Comparison of ENCODE assay signal across 17 cellular contexts in the genomic region with DNA sequence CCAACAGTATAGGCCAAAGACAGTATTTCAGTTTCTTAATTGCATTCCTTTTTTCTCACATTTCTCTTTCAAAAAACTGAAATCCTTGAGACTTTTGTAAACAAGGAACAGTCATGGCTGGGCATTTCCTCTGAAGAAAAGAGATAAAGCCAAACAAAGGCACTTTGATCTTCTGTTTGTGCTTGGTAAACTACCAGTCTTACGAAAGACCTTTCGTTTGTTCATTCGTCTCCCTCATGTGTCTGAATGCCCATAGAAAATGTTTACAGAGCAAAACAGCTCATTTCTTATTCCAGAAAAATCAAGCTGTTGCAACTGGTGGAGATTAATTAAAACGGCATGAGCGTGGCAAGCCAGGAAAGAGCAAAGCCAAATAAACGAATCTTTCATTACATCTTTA.
DNase-seq lines count a peak whose midpoint lies in the region; ATAC-seq and TF ChIP-seq lines count a peak whose summit lies in the region.
"Had no signal": no experiment of that assay in that cellular context is flagged by ENCODE, and none has a peak within 500 bp of the region (broad histone marks: within the 10 kb centered on the region; RNA-seq: fewer than 3 reads in every experiment).

No MANE protein-coding gene starts in this region.

- in situ Hi-C loops in brain microvascular endothelial cell (cut with HindIII; ENCODE audit: low pct_ligation_motif_present, low sequenced_read_pairs), result no loop called here

- H3K27me3 ChIP-seq in brain microvascular endothelial cell (replicated peaks), result no peaks in the 10 kb centered on the region

- H3K9me3 ChIP-seq in T-helper 17 cell (ENCODE audit: control insufficient read depth, low read length, poor library complexity, severe bottlenecking), result no peaks in the 10 kb centered on the region

- H3K9me3 Mint-ChIP-seq in progenitor cell of endocrine pancreas (ENCODE audit: low read depth), result no peaks in the 10 kb centered on the region
- H3K9me3 Mint-ChIP-seq: activated naive CD4-positive, alpha-beta T cell treated with anti-CD3 and anti-CD28 coated beads, Interleukin-2, amount 50 U/mL, for 72 hours; natural killer cell treated with Interleukin-12 subunit alpha and Interleukin-12 subunit beta and Interleukin-15 and Interleukin-18, amount 100 ng/mL, for 72 hours had no signal

- peak; percentile 15 for DNase-seq in HCEC 1CT
- DNase-seq in foreskin melanocyte, result peak; percentile 65
- DNase-seq in progenitor cell of endocrine pancreas (ENCODE audit: low spot score, unreplicated experiment), result no peak
- DNase-seq in brain microvascular endothelial cell, result no peak
- no peak for DNase-seq in head of caudate nucleus
- no peak for DNase-seq in T-helper 17 cell
- no peak for DNase-seq in NCI-H774 (lab: John Stamatoyannopoulos, UW)
- DNase-seq: KG1; NCI-H187 treated with DMSO at 0.1 percent for 48 hours; NK-92 treated with Interleukin-12 subunit alpha and Interleukin-12 subunit beta, amount 100 ng/mL, for 24 hours; SIG-M5; WERI-Rb-1 had no signal

- no peaks in the 10 kb centered on the region for H3K36me3 Mint-ChIP-seq in progenitor cell of endocrine pancreas (ENCODE audit: insufficient read depth)
- H3K36me3 Mint-ChIP-seq in T-helper 17 cell (ENCODE audit: low read depth), result no peaks in the 10 kb centered on the region
- H3K36me3 Mint-ChIP-seq: activated naive CD4-positive, alpha-beta T cell treated with anti-CD3 and anti-CD28 coated beads, Interleukin-2, amount 50 U/mL, for 72 hours; CD4-positive, alpha-beta memory T cell; natural killer cell treated with Interleukin-12 subunit alpha and Interleukin-12 subunit beta and Interleukin-15 and Interleukin-18, amount 100 ng/mL, for 72 hours had no signal

- ATAC-seq in T-helper 17 cell, result no peak
- ATAC-seq: activated naive CD4-positive, alpha-beta T cell treated with anti-CD3 and anti-CD28 coated beads, Interleukin-2, amount 50 U/mL, for 72 hours; natural killer cell treated with Interleukin-12 subunit alpha and Interleukin-12 subunit beta and Interleukin-15 and Interleukin-18, amount 100 ng/mL, for 72 hours had no signal

- H3K27ac ChIP-seq in VCaP, result peak overlapping the region; percentile 87
- no peak overlapping the region for H3K27ac ChIP-seq in brain microvascular endothelial cell
- H3K27ac ChIP-seq: WERI-Rb-1 had no signal

- intact Hi-C loops in head of caudate nucleus (cut with DNase I), result loop anchor here (2.0 to 10.0 kb wide), 2 partner anchors 176 to 260 kb away; no protein-coding TSS in a partner anchor

- H3K4me1 Mint-ChIP-seq in progenitor cell of endocrine pancreas (ENCODE audit: low read depth) (peaks cover 44% of the 10 kb centered on the region), T-helper 17 cell (no peaks in the 10 kb centered on the region)

- H3K27me3 Mint-ChIP-seq in progenitor cell of endocrine pancreas, result no peaks in the 10 kb centered on the region
- peaks cover 8% of the 10 kb centered on the region for H3K27me3 Mint-ChIP-seq in T-helper 17 cell
- H3K27me3 Mint-ChIP-seq: natural killer cell treated with Interleukin-12 subunit alpha and Interleukin-12 subunit beta and Interleukin-15 and Interleukin-18, amount 100 ng/mL, for 72 hours had no signal

- H3K4me3 ChIP-seq in brain microvascular endothelial cell (ENCODE audit: low read depth, low read length), result no peak overlapping the region
- H3K4me3 ChIP-seq: skin epidermis had no signal

- TF ChIP-seq CTCF in VCaP (conservative IDR thresholded peaks at IDR 0.05) (no peak), progenitor cell of endocrine pancreas (IDR thresholded peaks at IDR 0.05; ENCODE audit: unreplicated experiment) (no peak), brain microvascular endothelial cell (IDR thresholded peaks at IDR 0.05; ENCODE audit: low read depth, low read length, missing control alignments) (no peak)

- H3K4me3 Mint-ChIP-seq in progenitor cell of endocrine pancreas (ENCODE audit: low read depth), result no peak overlapping the region
- H3K4me3 Mint-ChIP-seq in T-helper 17 cell, result no peak overlapping the region
- H3K4me3 Mint-ChIP-seq: CD4-positive, alpha-beta memory T cell; natural killer cell treated with Interleukin-12 subunit alpha and Interleukin-12 subunit beta and Interleukin-15 and Interleukin-18, amount 100 ng/mL, for 72 hours had no signal

- peak overlapping the region; percentile 65 for H3K27ac Mint-ChIP-seq in progenitor cell of endocrine pancreas
- no peak overlapping the region for H3K27ac Mint-ChIP-seq in T-helper 17 cell
- H3K27ac Mint-ChIP-seq: activated naive CD4-positive, alpha-beta T cell treated with anti-CD3 and anti-CD28 coated beads, Interleukin-2, amount 50 U/mL, for 72 hours; CD4-positive, alpha-beta memory T cell; natural killer cell treated with Interleukin-12 subunit alpha and Interleukin-12 subunit beta and Interleukin-15 and Interleukin-18, amount 100 ng/mL, for 72 hours had no signal

- H3K36me3 ChIP-seq in brain microvascular endothelial cell (replicated peaks), result no peaks in the 10 kb centered on the region
- H3K36me3 ChIP-seq: WERI-Rb-1 had no signal

Comparison
In these comparisons a context has a peak if more than half of its experiments do, and no peak if none do; other contexts are left out.
1. DNase-seq: peak in HCEC 1CT (single experiment) and foreskin melanocyte (single experiment); none in progenitor cell of endocrine pancreas (single experiment), brain microvascular endothelial cell (single experiment), head of caudate nucleus (0 of 42), T-helper 17 cell (0 of 3) and NCI-H774 (single experiment).